ENCODE assay signal across 8 cellular contexts in the genomic region with DNA sequence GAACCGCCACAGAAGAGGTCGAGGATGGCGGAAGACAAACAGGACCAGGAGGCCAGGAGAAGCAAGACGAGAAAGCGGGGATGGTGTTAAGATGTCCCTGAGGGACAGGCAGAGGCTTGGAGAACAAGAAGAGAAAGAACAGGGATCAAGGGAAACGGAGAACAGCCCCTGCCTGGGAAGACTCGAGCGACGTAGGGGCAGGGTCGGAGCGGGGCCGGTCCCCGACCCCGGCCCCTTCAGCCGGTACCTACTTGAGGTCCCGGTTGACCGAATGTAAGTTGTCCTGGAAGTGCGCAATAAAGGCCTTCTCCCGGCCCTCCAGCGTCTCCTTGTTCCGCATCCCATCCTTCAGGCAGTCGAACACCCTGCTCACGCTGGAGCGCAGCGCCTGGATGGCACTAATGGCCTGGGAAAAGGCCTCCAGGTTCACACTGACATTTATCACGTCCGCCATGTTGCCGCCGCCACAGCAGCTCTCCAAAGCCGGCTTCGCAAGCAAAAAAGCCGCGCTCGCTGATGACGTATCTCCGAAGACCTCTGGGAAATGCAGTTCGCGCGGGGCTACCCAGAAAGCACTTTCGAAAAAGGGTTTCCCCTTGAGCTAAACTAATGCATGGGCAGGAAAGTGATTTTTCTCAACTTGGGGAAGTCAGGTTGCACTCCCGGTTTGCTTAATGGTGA. TPM values are rescaled to one million over a fixed set of nuclear protein-coding genes. Genes with fewer than 3 reads are reported as not detected.
DNase-seq lines count a peak whose midpoint lies in the region; TF ChIP-seq lines count a peak whose summit lies in the region.

A gene with protein sequence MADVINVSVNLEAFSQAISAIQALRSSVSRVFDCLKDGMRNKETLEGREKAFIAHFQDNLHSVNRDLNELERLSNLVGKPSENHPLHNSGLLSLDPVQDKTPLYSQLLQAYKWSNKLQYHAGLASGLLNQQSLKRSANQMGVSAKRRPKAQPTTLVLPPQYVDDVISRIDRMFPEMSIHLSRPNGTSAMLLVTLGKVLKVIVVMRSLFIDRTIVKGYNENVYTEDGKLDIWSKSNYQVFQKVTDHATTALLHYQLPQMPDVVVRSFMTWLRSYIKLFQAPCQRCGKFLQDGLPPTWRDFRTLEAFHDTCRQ (minus strand): TSS at position 477 of the 681 bp plus-strand sequence. CDS start 23 bp downstream, at position 454.

- peak within 1 kb of the TSS; percentile 74 for H3K27ac Mint-ChIP-seq in activated naive CD4-positive, alpha-beta T cell treated with anti-CD3 and anti-CD28 coated beads for 36 hours

- CTCF ChIA-PET in activated naive CD4-positive, alpha-beta T cell treated with anti-CD3 and anti-CD28 coated beads for 36 hours (lab: Charles Lee) = no interaction called here

- no peaks in the 10 kb centered on the region for H3K9me3 Mint-ChIP-seq in activated naive CD4-positive, alpha-beta T cell treated with anti-CD3 and anti-CD28 coated beads for 36 hours

- H3K4me3 ChIP-seq in NB4 (ENCODE audit: low read depth, low read length) = peak within 1 kb of the TSS; percentile 96

- peak within 1 kb of the TSS; percentile 86 for H3K4me3 Mint-ChIP-seq in activated naive CD4-positive, alpha-beta T cell treated with anti-CD3 and anti-CD28 coated beads for 36 hours

- peaks cover 9% of the 10 kb centered on the region for H3K36me3 Mint-ChIP-seq in activated naive CD4-positive, alpha-beta T cell treated with anti-CD3 and anti-CD28 coated beads for 36 hours (ENCODE audit: low read depth)

- intact Hi-C loops in activated naive CD4-positive, alpha-beta T cell treated with anti-CD3 and anti-CD28 coated beads for 36 hours (cut with micrococcal nuclease) = loop anchor here (1.0 to 10.0 kb wide), 4 partner anchors 73 to 685 kb away; a partner anchor contains a TSS

- TF ChIP-seq POLR2A in NB4 (IDR thresholded peaks at IDR 0.05; ENCODE audit: extremely low read depth, insufficient read length) = no peak

- no peak for TF ChIP-seq CTCF in NB4 (IDR thresholded peaks at IDR 0.05; ENCODE audit: low read depth, low read length)

- H3K27me3 Mint-ChIP-seq in activated naive CD4-positive, alpha-beta T cell treated with anti-CD3 and anti-CD28 coated beads for 36 hours (ENCODE audit: low read depth) = no peaks in the 10 kb centered on the region

- H3K4me1 Mint-ChIP-seq in activated naive CD4-positive, alpha-beta T cell treated with anti-CD3 and anti-CD28 coated beads for 36 hours (ENCODE audit: low read depth) = peaks cover 45% of the 10 kb centered on the region

- peak; percentile 93 for DNase-seq in ELR (ENCODE audit: low read depth)
- DNase-seq in HCEC 1CT = peak; percentile 91
- peak; percentile 91 for DNase-seq in NB4 (ENCODE audit: low read depth)
- peak; percentile 84 for DNase-seq in SK-N-DZ (ENCODE audit: low spot score)
- DNase-seq in activated naive CD4-positive, alpha-beta T cell treated with anti-CD3 and anti-CD28 coated beads for 36 hours = peak; percentile 99
- peak; percentile 92 for DNase-seq in germinal center (ENCODE audit: low spot score)
- DNase-seq in non-pigmented ciliary epithelial cell (ENCODE audit: low read depth) = peak; percentile 46
- peak; percentile 98 for DNase-seq in superior temporal gyrus (ENCODE audit: extremely low spot score)

RNA-seq across cellular contexts. Expression of the gene that starts here (rescaled TPM):
- 28.6 and 37.6 TPM in 2 replicates for polyA plus RNA-seq in SK-N-DZ (2014; cell fraction: cytosol; rRNA removed)
- polyA plus RNA-seq in SK-N-DZ (2014; cell fraction: nucleus; rRNA removed) = 9.6 and 13.2 TPM in 2 replicates
- 10 to 100 TPM; 27.7 to 31.3 TPM for total RNA-seq in activated naive CD4-positive, alpha-beta T cell treated with anti-CD3 and anti-CD28 coated beads for 36 hours

Comparison
In these comparisons a context has a peak if more than half of its experiments do, and no peak if none do; other contexts are left out.
1. Peak in every context shown above with its lines: DNase-seq and H3K4me3 ChIP-seq.
2. DNase-seq: peak in every context shown above with its lines; median percentile 99 in activated naive CD4-positive, alpha-beta T cell treated with anti-CD3 and anti-CD28 coated beads for 36 hours; 98 in superior temporal gyrus; 93 in ELR; 92 in germinal center; 91 in HCEC 1CT; 91 in NB4; 84 in SK-N-DZ; 46 in non-pigmented ciliary epithelial cell.